3 cellular contexts compared by ENCODE assay signal in genomic region chr10:72658696-72659400, GRCh38.
A peak's percentile ranks its signal among the peaks of the same experiment; 100 is the strongest.
TF ChIP-seq lines count a peak whose summit lies in the region.

No MANE protein-coding gene starts in this region.

TF ChIP-seq in A549, 52 proteins besides CTCF, POLR2A, EP300 and RAD21:
- TF ChIP-seq RARB (CRISPR knock-in tag; IDR thresholded peaks at IDR 0.05) (no peak), CBX8 (IDR thresholded peaks at IDR 0.05) (no peak)
- TF ChIP-seq, protein P1, sequence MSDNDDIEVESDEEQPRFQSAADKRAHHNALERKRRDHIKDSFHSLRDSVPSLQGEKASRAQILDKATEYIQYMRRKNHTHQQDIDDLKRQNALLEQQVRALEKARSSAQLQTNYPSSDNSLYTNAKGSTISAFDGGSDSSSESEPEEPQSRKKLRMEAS (IDR thresholded peaks at IDR 0.05), result 0 out of 2 replicates have a peak, but pooled peaks have one; percentile 3
TF ChIP-seq in A549: peak in this region for 1.

TF ChIP-seq in GM23338, 12 proteins besides CTCF, POLR2A, EP300 and RAD21:
- TF ChIP-seq EZH2phosphoT487 (IDR thresholded peaks at IDR 0.05; ENCODE audit: unreplicated experiment) (no peak), ZNF114 (CRISPR knock-in tag; IDR thresholded peaks at IDR 0.05) (no peak), NANOG (IDR thresholded peaks at IDR 0.05; ENCODE audit: borderline replicate concordance) (no peak)

TF ChIP-seq in H1, 55 proteins besides CTCF, POLR2A, EP300 and RAD21:
- no peak for TF ChIP-seq CHD1 (IDR thresholded peaks at IDR 0.05; ENCODE audit: low read depth, low read length)
- no peak for TF ChIP-seq ATF2 (IDR thresholded peaks at IDR 0.05; ENCODE audit: low read length)
- no peak for TF ChIP-seq FOSL1 (IDR thresholded peaks at IDR 0.05; ENCODE audit: insufficient read depth, low read depth, low read length)
